In genomic region chr6:118223316-118223715, GRCh38 we compare ENCODE assay signal across 31 cellular contexts.
"Had no signal": no experiment of that assay in that cellular context is flagged by ENCODE, and none has a peak within 500 bp of the region (broad histone marks: within the 10 kb centered on the region; RNA-seq: fewer than 3 reads in every experiment).

No MANE protein-coding gene starts in this region.

- H3K27me3 ChIP-seq: MG63, SJCRH30 had no signal

- H3K27ac Mint-ChIP-seq: activated CD4-positive, alpha-beta memory T cell treated with anti-CD3 and anti-CD28 coated beads, Interleukin-2, amount 10 ng/mL, durations not matched to agents 7 days and 5 days; activated CD8-positive, alpha-beta memory T cell treated with anti-CD3 and anti-CD28 coated beads, Interleukin-2, amount 10 ng/mL, durations not matched to agents 7 days and 5 days; activated naive CD8-positive, alpha-beta T cell treated with anti-CD3 and anti-CD28 coated beads for 36 hours had no signal

- ATAC-seq: activated CD8-positive, alpha-beta memory T cell treated with anti-CD3 and anti-CD28 coated beads, Interleukin-2, amount 10 ng/mL, durations not matched to agents 7 days and 5 days had no signal

- H3K27ac ChIP-seq: SJCRH30, SK-N-MC, WERI-Rb-1 had no signal

- H3K36me3 ChIP-seq: MG63, SJCRH30, WERI-Rb-1 had no signal

- H3K9me3 ChIP-seq: MG63, SJCRH30 had no signal

- H3K36me3 Mint-ChIP-seq: activated CD8-positive, alpha-beta memory T cell treated with anti-CD3 and anti-CD28 coated beads, Interleukin-2, amount 10 ng/mL, durations not matched to agents 7 days and 5 days; activated naive CD8-positive, alpha-beta T cell treated with anti-CD3 and anti-CD28 coated beads for 36 hours had no signal

- H3K4me1 Mint-ChIP-seq: activated CD4-positive, alpha-beta memory T cell treated with anti-CD3 and anti-CD28 coated beads, Interleukin-2, amount 10 ng/mL, durations not matched to agents 7 days and 5 days; activated CD8-positive, alpha-beta memory T cell treated with anti-CD3 and anti-CD28 coated beads, Interleukin-2, amount 10 ng/mL, durations not matched to agents 7 days and 5 days; activated naive CD8-positive, alpha-beta T cell treated with anti-CD3 and anti-CD28 coated beads for 36 hours had no signal

- DNase-seq: activated CD4-positive, alpha-beta memory T cell treated with anti-CD3 and anti-CD28 coated beads, Interleukin-2, amount 10 ng/mL, durations not matched to agents 7 days and 5 days; activated CD4-positive, alpha-beta T cell treated with anti-CD3 and anti-CD28 coated beads for 1 hour; activated CD4-positive, alpha-beta T cell treated with anti-CD3 and anti-CD28 coated beads for 48 hours; activated CD4-positive, CD25-positive, alpha-beta regulatory T cell; activated CD8-positive, alpha-beta memory T cell treated with anti-CD3 and anti-CD28 coated beads for 24 hours; activated CD8-positive, alpha-beta memory T cell treated with anti-CD3 and anti-CD28 coated beads, Interleukin-2, amount 10 ng/mL, durations not matched to agents 7 days and 5 days; activated CD8-positive, alpha-beta memory T cell treated with anti-CD3 and anti-CD28 coated beads, Interleukin-2, amount 50 U/mL, for 48 hours; activated effector memory CD4-positive, alpha-beta T cell treated with anti-CD3 and anti-CD28 coated beads, Interleukin-2, amount 50 U/mL, for 16 hours; activated naive CD4-positive, alpha-beta T cell; activated naive CD4-positive, alpha-beta T cell treated with anti-CD3 and anti-CD28 coated beads, Interleukin-2, amount 50 U/mL, for 16 hours; activated naive CD8-positive, alpha-beta T cell treated with anti-CD3 and anti-CD28 coated beads for 36 hours; activated T-cell treated with anti-CD3 and anti-CD28 coated beads, Interleukin-2, amount 50 U/mL, for 48 hours; amniotic stem cell; aorta; cerebellar nuclear complex; Kasumi-1; KG1; MG63; NCI-H1048; NCI-H1105 treated with DMSO at 0.1 percent for 48 hours; NCI-H1436; NCI-H1694; NCI-H1930; NCI-H2081 treated with DMSO at 0.1 percent for 48 hours; NCI-H510A; OCI-M1; SHP77; SJCRH30; T1000; WERI-Rb-1 had no signal

- H3K4me3 ChIP-seq: MG63, SJCRH30, SK-N-MC had no signal

- H3K4me3 Mint-ChIP-seq: activated CD4-positive, alpha-beta memory T cell treated with anti-CD3 and anti-CD28 coated beads, Interleukin-2, amount 10 ng/mL, durations not matched to agents 7 days and 5 days; activated CD8-positive, alpha-beta memory T cell treated with anti-CD3 and anti-CD28 coated beads, Interleukin-2, amount 10 ng/mL, durations not matched to agents 7 days and 5 days; activated naive CD8-positive, alpha-beta T cell treated with anti-CD3 and anti-CD28 coated beads for 36 hours had no signal

- H3K4me1 ChIP-seq: SJCRH30 had no signal

- H3K9me3 Mint-ChIP-seq: activated CD4-positive, alpha-beta memory T cell treated with anti-CD3 and anti-CD28 coated beads, Interleukin-2, amount 10 ng/mL, durations not matched to agents 7 days and 5 days had no signal
